In genomic region chr1:63320024-63320799, GRCh38 we compare ENCODE assay signal across 12 cellular contexts. TPM values are rescaled to one million over a fixed set of nuclear protein-coding genes. Genes with fewer than 3 reads are reported as not detected.
DNase-seq lines count a peak whose midpoint lies in the region; ATAC-seq and TF ChIP-seq lines count a peak whose summit lies in the region.
"Had no signal": no experiment of that assay in that cellular context is flagged by ENCODE, and none has a peak within 500 bp of the region (broad histone marks: within the 10 kb centered on the region; RNA-seq: fewer than 3 reads in every experiment).

No MANE protein-coding gene starts in this region.

- H3K4me1 ChIP-seq in iPS-20b (ENCODE audit: insufficient read depth, low read length) (peaks cover 19% of the 10 kb centered on the region; the same call in 1 of the 2 replicates), tibial nerve (peaks cover 0 to 71% (median 11%) of the 10 kb centered on the region in 4 donors)

- H3K4me3 ChIP-seq in iPS-20b (ENCODE audit: low read length) (peak overlapping the region; percentile 90), tibial nerve (peak overlapping the region; percentile 10 to 69 (median 40))
- H3K4me3 ChIP-seq: skin epidermis had no signal

- no peak for TF ChIP-seq EP300 in tibial nerve (IDR thresholded peaks at IDR 0.05)

- H3K9me3 ChIP-seq in iPS-20b (ENCODE audit: insufficient read depth, low read depth, low read length) = no peaks in the 10 kb centered on the region
- no peaks in the 10 kb centered on the region for H3K9me3 ChIP-seq in tibial nerve

- 6 to 12% methylated on average over 49 of the region's 49 CpGs for WGBS in tibial nerve, 2 donors

- peaks cover 14% of the 10 kb centered on the region for H3K36me3 Mint-ChIP-seq in activated naive CD4-positive, alpha-beta T cell treated with anti-CD3 and anti-CD28 coated beads, Interleukin-2, amount 50 U/mL, for 24 hours
- no peaks in the 10 kb centered on the region for H3K36me3 Mint-ChIP-seq in activated T-cell treated with anti-CD3 and anti-CD28 coated beads, Interleukin-2, amount 50 U/mL, for 24 hours (ENCODE audit: low read depth)

- peak overlapping the region; percentile 41 for H3K27ac Mint-ChIP-seq in activated naive CD4-positive, alpha-beta T cell treated with anti-CD3 and anti-CD28 coated beads, Interleukin-2, amount 50 U/mL, for 24 hours
- H3K27ac Mint-ChIP-seq in activated T-cell treated with anti-CD3 and anti-CD28 coated beads, Interleukin-2, amount 50 U/mL, for 24 hours = peak overlapping the region; percentile 80
- H3K27ac Mint-ChIP-seq: HFFc6 had no signal

- H3K27ac ChIP-seq in iPS-20b (ENCODE audit: low read length) (no peak overlapping the region), tibial nerve (peak overlapping the region; percentile 93 to 99 (median 96))
- H3K27ac ChIP-seq: skin epidermis had no signal

- no peak for TF ChIP-seq POLR2A in tibial nerve (IDR thresholded peaks at IDR 0.05)

- no peak for TF ChIP-seq CTCF in tibial nerve (IDR thresholded peaks at IDR 0.05)

- ATAC-seq in HG03108 (IDR thresholded peaks at IDR 0.05; ENCODE audit: unreplicated experiment) (no peak), HG03457 (IDR thresholded peaks at IDR 0.05; ENCODE audit: unreplicated experiment) (no peak)

- H3K27me3 Mint-ChIP-seq in activated naive CD4-positive, alpha-beta T cell treated with anti-CD3 and anti-CD28 coated beads, Interleukin-2, amount 50 U/mL, for 24 hours = peaks cover 59% of the 10 kb centered on the region
- peaks cover 75% of the 10 kb centered on the region for H3K27me3 Mint-ChIP-seq in activated T-cell treated with anti-CD3 and anti-CD28 coated beads, Interleukin-2, amount 50 U/mL, for 24 hours

- H3K4me3 Mint-ChIP-seq in activated naive CD4-positive, alpha-beta T cell treated with anti-CD3 and anti-CD28 coated beads, Interleukin-2, amount 50 U/mL, for 24 hours = peak overlapping the region; percentile 11
- peak overlapping the region; percentile 2 for H3K4me3 Mint-ChIP-seq in activated T-cell treated with anti-CD3 and anti-CD28 coated beads, Interleukin-2, amount 50 U/mL, for 24 hours
- H3K4me3 Mint-ChIP-seq: HFFc6 had no signal

- peaks cover 95% of the 10 kb centered on the region for H3K27me3 ChIP-seq in iPS-20b (ENCODE audit: insufficient read depth, low read length)
- peaks cover 6 to 95% of the 10 kb centered on the region in 2 donors for H3K27me3 ChIP-seq in tibial nerve

- no peak for DNase-seq in activated naive CD4-positive, alpha-beta T cell treated with Interleukin-2 at 50 U/mL for 16 hours
- DNase-seq in activated T-cell treated with anti-CD3 and anti-CD28 coated beads, Interleukin-2, amount 50 U/mL, for 24 hours = peak; percentile 45
- no peak for DNase-seq in tibial nerve (ENCODE audit: low spot score in 2 of 2)
- DNase-seq in stimulated activated CD4-positive, alpha-beta T cell treated with anti-CD3 and anti-CD28 coated beads, Interleukin-2, amount 100 ng/mL, for 48 hours = no peak
- DNase-seq: foreskin melanocyte, HFFc6, NCI-H1048 had no signal

- H3K36me3 ChIP-seq in iPS-20b (ENCODE audit: insufficient read depth, low read depth, low read length) (no peaks in the 10 kb centered on the region), tibial nerve (peaks cover 0 to 3% (median 0%) of the 10 kb centered on the region in 3 donors)

- H3K4me1 Mint-ChIP-seq in activated naive CD4-positive, alpha-beta T cell treated with anti-CD3 and anti-CD28 coated beads, Interleukin-2, amount 50 U/mL, for 24 hours = peaks cover 36% of the 10 kb centered on the region
- peaks cover 45% of the 10 kb centered on the region for H3K4me1 Mint-ChIP-seq in activated T-cell treated with anti-CD3 and anti-CD28 coated beads, Interleukin-2, amount 50 U/mL, for 24 hours (ENCODE audit: low read depth)

- peak overlapping the region; percentile 86; the same call in 1 of the 2 replicates for H3K9ac ChIP-seq in iPS-20b (ENCODE audit: low read depth, low read length)

- peaks cover 10% of the 10 kb centered on the region for H3K9me3 Mint-ChIP-seq in activated naive CD4-positive, alpha-beta T cell treated with anti-CD3 and anti-CD28 coated beads, Interleukin-2, amount 50 U/mL, for 24 hours
- peaks cover 9% of the 10 kb centered on the region for H3K9me3 Mint-ChIP-seq in activated T-cell treated with anti-CD3 and anti-CD28 coated beads, Interleukin-2, amount 50 U/mL, for 24 hours

RNA-seq across cellular contexts. Expression of gene FOXD3, which starts 2.2 kb away (rescaled TPM):
- 10 to 100 TPM; 15.9 to 37.6 (median 25.6) TPM for total RNA-seq in tibial nerve
- total RNA-seq: HFFc6 had no signal

RNA-seq across cellular contexts. Expression of gene ALG6, which starts 47.2 kb away (rescaled TPM):
- 10 to 100 TPM in 3 of 4 donors, 1 to 10 TPM in 1; 6.6 to 16.8 (median 13.5) TPM for total RNA-seq in tibial nerve
